In the genomic region with DNA sequence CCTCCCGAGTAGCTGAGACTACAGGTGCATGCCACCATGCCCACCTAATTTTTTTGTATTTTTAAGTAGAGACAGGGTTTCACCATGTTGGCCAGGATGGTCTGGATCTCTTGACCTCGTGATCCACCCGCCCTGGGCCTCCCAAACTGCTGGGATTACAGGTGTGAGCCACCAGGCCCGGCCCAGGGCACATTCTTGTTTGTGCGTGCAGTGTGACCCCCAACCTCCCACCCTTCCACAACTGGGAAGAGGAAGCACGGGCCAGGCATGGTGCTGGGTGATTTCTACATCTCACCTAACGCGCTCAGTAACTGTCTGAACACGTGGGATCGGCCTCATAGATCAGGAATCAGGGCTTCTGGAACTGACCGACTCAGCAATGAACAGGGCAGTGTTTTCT, we compare ENCODE assay signal across 18 cellular contexts. TPM values are rescaled to one million over a fixed set of nuclear protein-coding genes. Genes with fewer than 3 reads are reported as not detected.
"Had no signal": no experiment of that assay in that cellular context is flagged by ENCODE, and none has a peak within 500 bp of the region (broad histone marks: within the 10 kb centered on the region; RNA-seq: fewer than 3 reads in every experiment).

No MANE protein-coding gene starts in this region.

- H3K36me3 ChIP-seq: neural progenitor cell, ovary, right atrium auricular region, suprapubic skin, tibial artery, upper lobe of left lung, vagina had no signal

- H3K27me3 ChIP-seq: heart left ventricle, neural progenitor cell, ovary, right atrium auricular region, suprapubic skin, tibial artery, upper lobe of left lung, vagina had no signal

- DNase-seq: dermis blood vessel endothelial cell; heart left ventricle; hippocampal formation; kidney glomerular epithelial cell; mammary epithelial cell; midbrain; nucleus accumbens; ovary; small intestine; stimulated activated CD4-positive, alpha-beta T cell treated with anti-CD3 and anti-CD28 coated beads, Interleukin-12 subunit alpha, Interleukin-12 subunit beta, amount 100 ng/mL, for 4 hours; stimulated activated naive CD4-positive, alpha-beta T cell treated with Interleukin-2 at 50 U/mL for 16 hours; tibial artery had no signal

- H3K4me2 ChIP-seq: neural progenitor cell had no signal

- H3K9me3 ChIP-seq: ovary, suprapubic skin, vagina had no signal

- H2AFZ ChIP-seq: neural progenitor cell had no signal

- H3K9ac ChIP-seq: neural progenitor cell had no signal

- H3K27ac ChIP-seq: neural progenitor cell, ovary, right atrium auricular region, suprapubic skin, tibial artery, vagina had no signal

- H3K4me3 ChIP-seq: heart left ventricle, neural progenitor cell, ovary, right atrium auricular region, suprapubic skin, tibial artery, upper lobe of left lung, vagina had no signal

- H3K4me1 ChIP-seq: suprapubic skin, tibial artery, vagina had no signal

RNA-seq across cellular contexts. Expression of a gene that starts 48.0 kb away (rescaled TPM):
- total RNA-seq: epithelial cell of proximal tubule had no signal
